In the genomic region with DNA sequence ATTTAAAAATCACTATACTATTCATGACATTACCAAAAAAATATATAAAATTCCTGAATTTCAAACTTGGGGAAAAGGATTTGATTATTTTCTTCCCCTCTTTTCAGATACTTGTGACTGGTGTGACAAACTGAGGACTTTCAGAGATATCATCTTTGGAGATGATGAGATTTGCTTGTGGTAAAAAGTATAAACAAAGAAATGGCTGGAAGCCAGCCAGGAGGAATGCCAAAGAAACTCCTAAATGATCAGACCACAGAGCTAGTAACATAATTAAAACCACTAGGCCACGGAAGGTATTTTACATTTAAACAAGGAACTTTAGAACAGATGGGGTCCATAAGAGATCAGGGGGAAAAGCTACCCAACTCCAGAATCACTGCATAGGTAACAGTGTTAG, we compare ENCODE assay signal across 2 cellular contexts.
TF ChIP-seq lines count a peak whose summit lies in the region.

No MANE protein-coding gene starts in this region.

TF ChIP-seq in SK-N-SH treated with all-trans-retinoic acid at 6 μM for 48 hours, 23 proteins besides CTCF, POLR2A, EP300 and RAD21:
- TF ChIP-seq, protein P1, sequence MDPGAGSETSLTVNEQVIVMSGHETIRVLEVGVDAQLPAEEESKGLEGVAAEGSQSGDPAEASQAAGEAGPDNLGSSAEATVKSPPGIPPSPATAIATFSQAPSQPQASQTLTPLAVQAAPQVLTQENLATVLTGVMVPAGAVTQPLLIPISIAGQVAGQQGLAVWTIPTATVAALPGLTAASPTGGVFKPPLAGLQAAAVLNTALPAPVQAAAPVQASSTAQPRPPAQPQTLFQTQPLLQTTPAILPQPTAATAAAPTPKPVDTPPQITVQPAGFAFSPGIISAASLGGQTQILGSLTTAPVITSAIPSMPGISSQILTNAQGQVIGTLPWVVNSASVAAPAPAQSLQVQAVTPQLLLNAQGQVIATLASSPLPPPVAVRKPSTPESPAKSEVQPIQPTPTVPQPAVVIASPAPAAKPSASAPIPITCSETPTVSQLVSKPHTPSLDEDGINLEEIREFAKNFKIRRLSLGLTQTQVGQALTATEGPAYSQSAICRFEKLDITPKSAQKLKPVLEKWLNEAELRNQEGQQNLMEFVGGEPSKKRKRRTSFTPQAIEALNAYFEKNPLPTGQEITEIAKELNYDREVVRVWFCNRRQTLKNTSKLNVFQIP (CRISPR knock-in tag; IDR thresholded peaks at IDR 0.05; ENCODE audit: borderline replicate concordance, low read depth), result no peak
- TF ChIP-seq OSR1 (CRISPR knock-in tag; IDR thresholded peaks at IDR 0.05), result no peak

TF ChIP-seq in HepG2, 621 proteins besides CTCF, POLR2A, EP300 and RAD21 (continued from another document):
- TF ChIP-seq ATF7 (IDR thresholded peaks at IDR 0.05) (no peak), ATF7 (CRISPR knock-in tag; IDR thresholded peaks at IDR 0.05) (no peak), ELF3 (CRISPR knock-in tag; IDR thresholded peaks at IDR 0.05) (no peak), PCBP2 (optimal IDR thresholded peaks at IDR 0.05; ENCODE audit: low read depth, low read length, poor library complexity, severe bottlenecking) (no peak), ZNF430 (CRISPR knock-in tag; IDR thresholded peaks at IDR 0.05) (no peak), MEIS1 (CRISPR knock-in tag; IDR thresholded peaks at IDR 0.05; ENCODE audit: borderline replicate concordance) (no peak), ZNF451 (CRISPR knock-in tag; IDR thresholded peaks at IDR 0.05) (no peak), FOXP1 (IDR thresholded peaks at IDR 0.05) (no peak), FOXP1 (CRISPR knock-in tag; IDR thresholded peaks at IDR 0.05) (no peak), JUND (CRISPR knock-in tag; IDR thresholded peaks at IDR 0.05) (no peak)
TF ChIP-seq in HepG2: peak in this region for 0.
